In the genomic region with DNA sequence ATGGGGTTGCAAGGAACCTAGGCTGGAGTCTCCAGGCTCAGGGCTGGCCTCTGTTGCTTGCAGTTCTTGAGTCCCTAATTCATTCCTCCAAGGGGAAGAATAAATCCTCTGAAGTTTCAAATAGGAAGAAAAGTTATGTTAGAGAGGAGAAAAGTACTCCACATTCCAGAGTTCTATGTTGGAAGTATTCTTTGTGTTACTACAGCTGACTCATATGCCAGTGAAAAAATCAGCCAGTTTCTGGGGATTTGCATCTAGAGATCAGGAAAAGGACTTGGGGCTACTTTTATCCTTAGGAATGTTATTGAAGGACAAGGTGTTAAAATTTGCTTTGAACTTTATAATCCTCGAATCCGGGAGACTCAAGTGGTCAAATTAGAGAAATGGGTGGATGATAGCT, we compare ENCODE assay signal across 13 cellular contexts.
"Had no signal": no experiment of that assay in that cellular context is flagged by ENCODE, and none has a peak within 500 bp of the region (broad histone marks: within the 10 kb centered on the region; RNA-seq: fewer than 3 reads in every experiment).

No MANE protein-coding gene starts in this region.

- ATAC-seq: effector memory CD8-positive, alpha-beta T cell; gastrocnemius medialis; heart left ventricle; naive thymus-derived CD4-positive, alpha-beta T cell; stimulated activated effector memory CD8-positive, alpha-beta T cell treated with anti-CD3 and anti-CD28 coated beads, Interleukin-12 subunit alpha, Interleukin-12 subunit beta, amount 100 ng/mL, for 72 hours had no signal

- FAIRE-seq: bronchial epithelial cell had no signal

- H3K4me1 ChIP-seq: gastrocnemius medialis, parathyroid adenoma, uterus had no signal

- H3K79me2 ChIP-seq: parathyroid adenoma had no signal

- H3K27me3 ChIP-seq: gastrocnemius medialis, heart left ventricle, uterus had no signal

- H3K9me3 ChIP-seq: gastrocnemius medialis, uterus had no signal

- DNase-seq: activated CD4-positive, alpha-beta T cell treated with anti-CD3 and anti-CD28 coated beads, Interleukin-2, amount 50 U/mL, for 1 hour; activated CD8-positive, alpha-beta memory T cell treated with anti-CD3 and anti-CD28 coated beads for 24 hours; activated naive CD8-positive, alpha-beta T cell treated with anti-CD3 and anti-CD28 coated beads for 36 hours; aorta; effector memory CD8-positive, alpha-beta T cell; gastrocnemius medialis; heart left ventricle; naive thymus-derived CD4-positive, alpha-beta T cell; uterus had no signal

- H3K27ac ChIP-seq: gastrocnemius medialis, heart left ventricle, parathyroid adenoma, uterus had no signal

- H3K4me3 ChIP-seq: gastrocnemius medialis, heart left ventricle, lung, uterus had no signal

- H3K36me3 ChIP-seq: gastrocnemius medialis, heart left ventricle, uterus had no signal

- H3K9ac ChIP-seq: parathyroid adenoma had no signal

- H2AFZ ChIP-seq: parathyroid adenoma had no signal
